ENCODE assay signal across 1 cellular context in the genomic region with DNA sequence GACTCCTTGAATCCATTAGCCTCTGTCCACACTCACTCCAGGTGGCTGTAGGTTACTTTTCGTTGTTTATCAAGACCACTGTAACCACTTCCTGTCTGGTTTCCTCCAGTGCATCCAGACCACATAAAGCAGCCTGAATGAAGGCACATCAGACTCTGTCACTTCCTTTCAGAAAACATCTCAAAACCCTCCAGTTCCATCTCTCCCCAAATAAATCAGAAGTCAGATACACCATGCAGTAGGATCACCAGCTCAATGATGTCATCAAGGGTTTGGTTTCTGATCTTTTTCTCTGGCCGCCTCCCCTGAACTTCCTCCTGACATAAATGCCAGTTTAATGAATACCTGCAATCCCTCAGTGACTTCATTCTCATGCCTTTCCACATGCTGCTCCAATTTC.
TF ChIP-seq lines count a peak whose summit lies in the region.

No MANE protein-coding gene starts in this region.

TF ChIP-seq in GM12878, 131 proteins besides CTCF, POLR2A, EP300 and RAD21 (continued from another document):
- TF ChIP-seq MEF2A (IDR thresholded peaks at IDR 0.05; ENCODE audit: insufficient read depth, low read depth, low read length) (no peak), REST (IDR thresholded peaks at IDR 0.05; ENCODE audit: low read depth, low read length) (no peak), PBX3 (IDR thresholded peaks at IDR 0.05; ENCODE audit: insufficient replicate concordance, low read depth, low read length) (no peak)
